Comparison of ENCODE assay signal across 14 cellular contexts in genomic region chr3:185657691-185658503, GRCh38.
DNase-seq lines count a peak whose midpoint lies in the region; ATAC-seq and TF ChIP-seq lines count a peak whose summit lies in the region.
"Had no signal": no experiment of that assay in that cellular context is flagged by ENCODE, and none has a peak within 500 bp of the region (broad histone marks: within the 10 kb centered on the region; RNA-seq: fewer than 3 reads in every experiment).

No MANE protein-coding gene starts in this region.

- H3K4me1 ChIP-seq in HCT116 (ENCODE audit: control insufficient read depth in 1 of 2, insufficient read depth in 2 of 2, low read length in 2 of 2) (peaks cover 2 to 24% of the 10 kb centered on the region in 2 experiments; a peak in 3 of 4 replicates), lower lobe of right lung (peaks cover 49% of the 10 kb centered on the region), testis (peaks cover 30% of the 10 kb centered on the region)

- H3K4me3 ChIP-seq in HCT116 (replicated peaks in 1 of 2; ENCODE audit: low read depth in 1 of 2, low read length in 2 of 2) (no peak overlapping the region), brain microvascular endothelial cell (ENCODE audit: low read depth, low read length) (no peak overlapping the region), lower lobe of right lung (no peak overlapping the region), testis (no peak overlapping the region)
- H3K4me3 ChIP-seq: skin epidermis had no signal

- WGBS in testis, 2 donors = 84 to 92% methylated on average over 9 to 15 of the region's 15 CpGs

- H3K79me2 ChIP-seq in HCT116 (ENCODE audit: insufficient read depth, low read length) = peaks cover 7% of the 10 kb centered on the region; the same call in 1 of the 2 replicates

- H2AFZ ChIP-seq in HCT116 (ENCODE audit: low read depth, low read length, poor library complexity, severe bottlenecking) = no peak overlapping the region

- DNase-seq in HCT116 (ENCODE audit: low read depth, low spot score) (no peak), brain microvascular endothelial cell (no peak), lower lobe of right lung (no peak), testis (no peak), T-helper 9 cell (no peak), glomerular visceral epithelial cell (ENCODE audit: extremely low spot score) (no peak), NCI-H2081 treated with DMSO at 0.1 percent for 48 hours (lab: John Stamatoyannopoulos, UW) (no peak)
- DNase-seq: activated gamma-delta T cell treated with Interleukin-2 at 50 U/mL for 16 hours, caudate nucleus, DMS79, NCI-H1048 had no signal

- no peak for TF ChIP-seq RAD21 in HCT116 (IDR thresholded peaks at IDR 0.05; ENCODE audit: low read depth)

- intact Hi-C loops in HCT116 (cut with micrococcal nuclease) (no loop called here), lower lobe of right lung (cut with DNase I) (no loop called here), testis (cut with DNase I; ENCODE audit: low total_unique reads) (no loop called here)

- no peaks in the 10 kb centered on the region for H3K9me3 ChIP-seq in HCT116 (ENCODE audit: control insufficient read depth in 1 of 2, insufficient read depth in 1 of 2, low read depth in 1 of 2, low read length in 2 of 2)
- no peaks in the 10 kb centered on the region for H3K9me3 ChIP-seq in lower lobe of right lung
- H3K9me3 ChIP-seq in testis = no peaks in the 10 kb centered on the region

- TF ChIP-seq CTCF in HCT116 (IDR thresholded peaks at IDR 0.05 in 2 of 3, conservative IDR thresholded peaks at IDR 0.05 in 1 of 3; ENCODE audit: borderline replicate concordance in 1 of 3, insufficient read depth in 1 of 3, low read depth in 2 of 3, low read length in 2 of 3) = no peak
- TF ChIP-seq CTCF in brain microvascular endothelial cell (IDR thresholded peaks at IDR 0.05; ENCODE audit: low read depth, low read length, missing control alignments) = no peak
- no peak for TF ChIP-seq CTCF in lower lobe of right lung (IDR thresholded peaks at IDR 0.05)
- TF ChIP-seq CTCF in testis (IDR thresholded peaks at IDR 0.05) = no peak

- no peak overlapping the region for H3K9ac ChIP-seq in HCT116 (ENCODE audit: low read length)

- H3K27ac ChIP-seq in HCT116 (ENCODE audit: low read depth, low read length) (0 out of 2 replicates have a peak overlapping the region, but pooled peaks have one; percentile 35), brain microvascular endothelial cell (peak overlapping the region; percentile 89), lower lobe of right lung (peak overlapping the region; percentile 76), testis (peak overlapping the region; percentile 35 to 86)

- H3K4me2 ChIP-seq in HCT116 (ENCODE audit: low read length) = peak overlapping the region; percentile 37; the same call in 1 of the 2 replicates

- H4K20me1 ChIP-seq in HCT116 (ENCODE audit: insufficient read depth) = no peaks in the 10 kb centered on the region

- RAD21 ChIA-PET in HCT116 (lab: Charles Lee; ENCODE audit: low non-redundant PET in 1 of 2, low total read pairs in 2 of 2, uncharacterized antibody in 2 of 2, unreplicated experiment in 2 of 2) = interaction anchor here in 1 of 2 experiments (0.6 kb wide), 1 partner anchor 27 kb away, joined by 3 read pairs; no protein-coding TSS in a partner anchor

- POLR2A ChIA-PET in HCT116 (lab: Charles Lee) = no interaction called here

- no peaks in the 10 kb centered on the region for H3K9me2 ChIP-seq in HCT116 (ENCODE audit: insufficient read depth)

- no peak for ATAC-seq in HCT116
- ATAC-seq in lower lobe of right lung = no peak
- ATAC-seq in HG02798 (IDR thresholded peaks at IDR 0.05; ENCODE audit: poor library complexity, unreplicated experiment) = no peak
- ATAC-seq: natural killer cell treated with Interleukin-12 subunit alpha and Interleukin-12 subunit beta and Interleukin-15 and Interleukin-18, amount 100 ng/mL, for 72 hours had no signal

- H3K36me3 ChIP-seq in HCT116 (ENCODE audit: control insufficient read depth in 1 of 2, insufficient read depth in 2 of 2, low read length in 2 of 2) = peaks cover 30 to 46% of the 10 kb centered on the region in 2 experiments
- H3K36me3 ChIP-seq in brain microvascular endothelial cell (replicated peaks) = peaks cover 39% of the 10 kb centered on the region
- H3K36me3 ChIP-seq in lower lobe of right lung = peaks cover 19% of the 10 kb centered on the region
- H3K36me3 ChIP-seq in testis (ENCODE audit: low read depth, missing control alignments) = no peaks in the 10 kb centered on the region

- TF ChIP-seq POLR2A in HCT116 (IDR thresholded peaks at IDR 0.05; ENCODE audit: borderline replicate concordance, extremely low read depth, insufficient read depth, insufficient read length) (no peak), testis (IDR thresholded peaks at IDR 0.05) (no peak)

- BruUV-seq in HCT116 (replicated peaks; lab: Mats Ljungman, UMichigan) = no TSS peak

- H3K27me3 ChIP-seq in HCT116 (ENCODE audit: insufficient read depth, low read length) (no peaks in the 10 kb centered on the region), brain microvascular endothelial cell (replicated peaks) (no peaks in the 10 kb centered on the region), lower lobe of right lung (ENCODE audit: low read depth) (no peaks in the 10 kb centered on the region), testis (no peaks in the 10 kb centered on the region)

- in situ Hi-C loops in brain microvascular endothelial cell (cut with HindIII; ENCODE audit: low pct_ligation_motif_present, low sequenced_read_pairs) = no loop called here

- CTCF ChIA-PET in HCT116 (lab: Charles Lee) = no interaction called here

TF ChIP-seq in HCT116, 20 proteins besides CTCF, POLR2A, EP300 and RAD21:
- TF ChIP-seq EZH2 (IDR thresholded peaks at IDR 0.05) (no peak), CEBPB (IDR thresholded peaks at IDR 0.05; ENCODE audit: low read depth) (no peak), YY1 (IDR thresholded peaks at IDR 0.05; ENCODE audit: extremely low read depth, insufficient replicate concordance, low read depth, low read length) (no peak), FOSL1 (IDR thresholded peaks at IDR 0.05; ENCODE audit: low read depth) (no peak), SP1 (IDR thresholded peaks at IDR 0.05; ENCODE audit: low read depth) (no peak)

Comparison
In these comparisons a context has a peak if more than half of its experiments do, and no peak if none do; other contexts are left out.
1. H3K27ac ChIP-seq: peak in every context shown above with its lines; median percentile 89 in brain microvascular endothelial cell; 76 in lower lobe of right lung; 60 in testis; 35 in HCT116.